In the genomic region with DNA sequence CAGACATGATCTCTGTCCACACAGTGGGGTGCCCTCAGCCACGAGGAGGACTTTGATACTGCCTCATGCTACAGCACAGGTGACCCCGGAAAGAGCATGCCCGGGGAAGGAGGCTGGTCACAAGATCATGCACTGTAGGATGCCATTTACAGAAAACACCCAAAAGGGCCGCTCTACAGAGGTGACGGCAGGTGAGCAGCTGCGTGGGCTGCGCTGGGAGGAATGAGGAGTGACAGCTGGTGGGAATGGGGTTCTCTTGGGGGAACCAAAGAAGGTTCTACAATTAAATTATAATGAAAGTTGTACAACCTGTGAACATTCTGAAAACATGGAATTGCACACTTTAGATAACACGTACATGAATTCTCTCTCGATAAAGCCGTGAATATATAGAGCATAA, we compare ENCODE assay signal across 32 cellular contexts.
"Had no signal": no experiment of that assay in that cellular context is flagged by ENCODE, and none has a peak within 500 bp of the region (broad histone marks: within the 10 kb centered on the region; RNA-seq: fewer than 3 reads in every experiment).

No MANE protein-coding gene starts in this region.

- DNase-seq: naive B cell; naive thymus-derived CD8-positive, alpha-beta T cell; nephron progenitor cell; occipital lobe; ovary; posterior cingulate gyrus; right cardiac atrium; right lobe of liver; spleen; stimulated activated CD4-positive, alpha-beta T cell treated with anti-CD3 and anti-CD28 coated beads, Interleukin-12 subunit alpha, Interleukin-12 subunit beta, amount 100 ng/mL, for 4 hours; stimulated activated CD4-positive, alpha-beta T cell treated with anti-CD3 and anti-CD28 coated beads, Interleukin-1b, Interleukin-23, amount 100 ng/mL, for 48 hours; stimulated activated CD4-positive, alpha-beta T cell treated with anti-CD3 and anti-CD28 coated beads, Interleukin-4, amount 100 ng/mL, for 1 hour; stimulated activated CD4-positive, alpha-beta T cell treated with anti-CD3 and anti-CD28 coated beads, Interleukin-4, amount 100 ng/mL, for 4 hours; stimulated activated CD8-positive, alpha-beta memory T cell treated with anti-CD3 and anti-CD28 coated beads, Interleukin-4, amount 100 ng/mL, for 48 hours; stimulated activated naive CD4-positive, alpha-beta T cell; stimulated activated naive CD8-positive, alpha-beta T cell treated with anti-CD3 and anti-CD28 coated beads, Interleukin-15, amount 100 ng/mL, for 72 hours; stimulated activated naive CD8-positive, alpha-beta T cell treated with anti-CD3 and anti-CD28 coated beads, Interleukin-15, Interleukin-2, amounts not matched to agents 100 U/mL and 50 U/mL, for 24 hours; substantia nigra; testis; tibial artery; transverse colon; upper lobe of right lung; uterus had no signal

- H3K27ac Mint-ChIP-seq: natural killer cell treated with Interleukin-12 subunit alpha and Interleukin-12 subunit beta and Interleukin-15 and Interleukin-18, amount 100 ng/mL, for 72 hours; nephron progenitor cell; neural progenitor cell; progenitor cell of endocrine pancreas; stimulated activated memory B cell treated with anti-CD40 and anti-IgM and Interleukin-4, amounts not matched to agents 10 μg/mL and 1 μg/mL and 100 μg/mL, for 72 hours; type B pancreatic cell had no signal

- H3K27ac ChIP-seq: neural progenitor cell, ovary, parathyroid adenoma, right lobe of liver, skin epidermis, spleen, suprapubic skin, testis, tibial artery, transverse colon, upper lobe of right lung, uterus had no signal

- H3K36me3 ChIP-seq: neural progenitor cell, ovary, uterus had no signal

- H3K4me1 Mint-ChIP-seq: nephron progenitor cell; neural progenitor cell; stimulated activated memory B cell treated with anti-CD40 and anti-IgM and Interleukin-4, amounts not matched to agents 10 μg/mL and 1 μg/mL and 100 μg/mL, for 72 hours; stimulated activated naive CD8-positive, alpha-beta T cell treated with anti-CD3 and anti-CD28 coated beads, Interleukin-15, amount 100 ng/mL, for 72 hours had no signal

- H3K27me3 Mint-ChIP-seq: naive B cell; naive thymus-derived CD8-positive, alpha-beta T cell; natural killer cell treated with Interleukin-12 subunit alpha and Interleukin-12 subunit beta and Interleukin-15 and Interleukin-18, amount 100 ng/mL, for 72 hours; progenitor cell of endocrine pancreas; stimulated activated memory B cell treated with anti-CD40 and anti-IgM and Interleukin-4, amounts not matched to agents 10 μg/mL and 1 μg/mL and 100 μg/mL, for 72 hours; stimulated activated naive CD8-positive, alpha-beta T cell treated with anti-CD3 and anti-CD28 coated beads, Interleukin-15, amount 100 ng/mL, for 72 hours; type B pancreatic cell had no signal

- H3K9me3 ChIP-seq: ovary, right lobe of liver, spleen, suprapubic skin, testis, tibial artery, transverse colon, upper lobe of right lung, uterus had no signal

- H3K4me3 ChIP-seq: neural progenitor cell, ovary, right lobe of liver, skin epidermis, smooth muscle cell, spleen, suprapubic skin, testis, tibial artery, transverse colon, upper lobe of right lung, uterus had no signal

- H3K9me3 Mint-ChIP-seq: naive B cell; naive thymus-derived CD8-positive, alpha-beta T cell; natural killer cell treated with Interleukin-12 subunit alpha and Interleukin-12 subunit beta and Interleukin-15 and Interleukin-18, amount 100 ng/mL, for 72 hours; nephron progenitor cell; neural progenitor cell; stimulated activated memory B cell treated with anti-CD40 and anti-IgM and Interleukin-4, amounts not matched to agents 10 μg/mL and 1 μg/mL and 100 μg/mL, for 72 hours; stimulated activated naive CD8-positive, alpha-beta T cell treated with anti-CD3 and anti-CD28 coated beads, Interleukin-15, amount 100 ng/mL, for 72 hours; type B pancreatic cell had no signal

- H3K27me3 ChIP-seq: neural progenitor cell, ovary, right lobe of liver, spleen, suprapubic skin, testis, tibial artery, transverse colon, upper lobe of right lung, uterus had no signal

- H3K4me3 Mint-ChIP-seq: naive B cell; naive thymus-derived CD8-positive, alpha-beta T cell; natural killer cell treated with Interleukin-12 subunit alpha and Interleukin-12 subunit beta and Interleukin-15 and Interleukin-18, amount 100 ng/mL, for 72 hours; nephron progenitor cell; neural progenitor cell; stimulated activated memory B cell treated with anti-CD40 and anti-IgM and Interleukin-4, amounts not matched to agents 10 μg/mL and 1 μg/mL and 100 μg/mL, for 72 hours; stimulated activated naive CD8-positive, alpha-beta T cell treated with anti-CD3 and anti-CD28 coated beads, Interleukin-15, amount 100 ng/mL, for 72 hours; type B pancreatic cell had no signal

- H3K4me1 ChIP-seq: neural progenitor cell, parathyroid adenoma, right lobe of liver, spleen, suprapubic skin, testis, tibial artery, transverse colon, upper lobe of right lung, uterus had no signal
